In the genomic region with DNA sequence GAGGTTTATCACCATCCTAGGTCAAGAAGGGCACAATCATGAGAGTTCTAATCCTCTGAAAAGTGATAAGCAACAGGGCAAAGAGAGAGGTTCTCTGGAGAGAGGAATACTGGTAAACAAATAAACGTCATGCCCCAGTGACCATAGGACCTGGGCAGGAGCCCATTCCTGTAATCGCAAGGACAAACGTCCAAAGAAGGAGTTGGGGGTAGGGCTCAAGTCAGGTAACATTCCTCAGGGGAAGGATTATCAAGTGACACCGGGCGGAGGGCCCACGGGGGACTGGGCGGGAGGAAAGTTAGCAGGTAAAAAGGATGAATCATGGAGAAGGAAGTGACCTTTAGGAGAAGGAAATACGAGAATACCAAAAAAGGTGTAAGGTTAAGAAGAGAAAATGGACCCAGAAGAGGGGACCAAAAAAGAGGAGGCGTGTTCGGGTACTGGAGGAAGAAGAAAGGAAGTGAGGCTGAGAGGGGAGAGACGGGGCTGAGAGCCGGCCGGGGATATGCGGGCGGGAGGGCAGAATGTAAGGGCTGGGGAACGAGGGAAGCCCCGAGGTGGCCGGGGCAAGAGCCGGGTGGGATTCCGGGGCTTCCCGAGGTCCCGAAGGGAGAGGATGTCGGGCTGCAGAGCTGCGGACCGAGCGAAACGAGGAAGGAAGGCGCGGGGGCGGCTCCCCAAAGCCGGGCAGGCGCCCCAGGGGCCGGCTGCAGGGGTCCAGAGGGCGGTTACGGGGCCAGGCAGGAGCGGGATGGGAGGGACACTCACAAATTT, we compare ENCODE assay signal across 8 cellular contexts. TPM values are rescaled to one million over a fixed set of nuclear protein-coding genes. Genes with fewer than 3 reads are reported as not detected.
A peak's percentile ranks its signal among the peaks of the same experiment; 100 is the strongest.
DNase-seq lines count a peak whose midpoint lies in the region; ATAC-seq and TF ChIP-seq lines count a peak whose summit lies in the region.

No MANE protein-coding gene starts in this region.

- H3K4me1 Mint-ChIP-seq in activated CD4-positive, alpha-beta T cell treated with anti-CD3 and anti-CD28 coated beads, Interleukin-2, amount 10 ng/mL, durations not matched to agents 7 days and 5 days, result peaks cover 57% of the 10 kb centered on the region

- CTCF ChIA-PET in activated CD4-positive, alpha-beta T cell treated with anti-CD3 and anti-CD28 coated beads, Interleukin-2, amount 10 ng/mL, durations not matched to agents 7 days and 5 days (lab: Charles Lee), result interaction anchor here (0.7 to 14.1 kb wide), 32 partner anchors 10 to 351 kb away, joined by 3 to 318 read pairs (median 8); a partner anchor contains a TSS

- H3K27me3 Mint-ChIP-seq in activated CD4-positive, alpha-beta T cell treated with anti-CD3 and anti-CD28 coated beads, Interleukin-2, amount 10 ng/mL, durations not matched to agents 7 days and 5 days, result no peaks in the 10 kb centered on the region

- peak; percentile 33 for ATAC-seq in HG02852 (IDR thresholded peaks at IDR 0.05; ENCODE audit: unreplicated experiment)

- WGBS in ectodermal cell, 2 experiments, result 0 to 1% methylated on average over 36 of the region's 36 CpGs
- WGBS in mesodermal cell (ENCODE audit: insufficient coverage in 2 of 2), 2 experiments, result 0 to 1% methylated on average over 32 to 34 of the region's 36 CpGs
- 0 to 1% (median 0%) methylated on average over 25 to 36 of the region's 36 CpGs for WGBS in stomach, 5 donors

- peak overlapping the region; percentile 99 for H3K4me3 Mint-ChIP-seq in activated CD4-positive, alpha-beta T cell treated with anti-CD3 and anti-CD28 coated beads, Interleukin-2, amount 10 ng/mL, durations not matched to agents 7 days and 5 days

- TF ChIP-seq EP300 in stomach (IDR thresholded peaks at IDR 0.05), result no peak

- H3K9me3 Mint-ChIP-seq in activated CD4-positive, alpha-beta T cell treated with anti-CD3 and anti-CD28 coated beads, Interleukin-2, amount 10 ng/mL, durations not matched to agents 7 days and 5 days, result no peaks in the 10 kb centered on the region

- intact Hi-C loops in stomach (cut with DNase I; ENCODE audit: low total_unique reads), result no loop called here

- POLR2A ChIA-PET in activated CD4-positive, alpha-beta T cell treated with anti-CD3 and anti-CD28 coated beads, Interleukin-2, amount 10 ng/mL, durations not matched to agents 7 days and 5 days (lab: Charles Lee), result interaction anchor here (0.9 to 1.8 kb wide), 2 partner anchors 17 to 26 kb away, joined by 4 to 19 read pairs; no protein-coding TSS in a partner anchor

- no peak for TF ChIP-seq POLR2A in stomach (IDR thresholded peaks at IDR 0.05)

- no peaks in the 10 kb centered on the region for H3K36me3 ChIP-seq in ectodermal cell (ENCODE audit: control insufficient read depth, insufficient read depth, low read length)
- H3K36me3 ChIP-seq in mesodermal cell (ENCODE audit: control insufficient read depth, insufficient read depth, low read length), result peaks cover 41% of the 10 kb centered on the region
- H3K36me3 ChIP-seq in stomach, result peaks cover 23 to 34% (median 34%) of the 10 kb centered on the region in 4 donors

- H3K27me3 ChIP-seq in ectodermal cell (ENCODE audit: control insufficient read depth, insufficient read depth, low read length, poor library complexity, severe bottlenecking) (no peaks in the 10 kb centered on the region), stomach (no peaks in the 10 kb centered on the region)

- H3K27ac ChIP-seq in ectodermal cell (ENCODE audit: insufficient read depth, low read depth, low read length, poor library complexity, severe bottlenecking), result peak overlapping the region; percentile 66
- H3K27ac ChIP-seq in mesodermal cell (ENCODE audit: low read depth, low read length, severe bottlenecking), result peak overlapping the region; percentile 79
- peak overlapping the region; percentile 96 to 100 (median 99) for H3K27ac ChIP-seq in stomach

- peak overlapping the region; percentile 51 for H3K4me3 ChIP-seq in ectodermal cell (ENCODE audit: insufficient read depth, low read depth, low read length)
- H3K4me3 ChIP-seq in mesodermal cell (ENCODE audit: extremely low read depth, insufficient read depth, low read length, poor library complexity, severe bottlenecking), result peak overlapping the region; percentile 85
- peak overlapping the region; percentile 86 to 99 (median 91) for H3K4me3 ChIP-seq in stomach

- H3K36me3 Mint-ChIP-seq in activated CD4-positive, alpha-beta T cell treated with anti-CD3 and anti-CD28 coated beads, Interleukin-2, amount 10 ng/mL, durations not matched to agents 7 days and 5 days (ENCODE audit: low read depth), result peaks cover 56% of the 10 kb centered on the region

- DNase-seq in SKM-1 treated with dmso at 0.1 percent for 144 hours (lab: John Stamatoyannopoulos, UW; ENCODE audit: unreplicated experiment) (peak; percentile 23), SKM-1 (lab: John Stamatoyannopoulos, UW; ENCODE audit: unreplicated experiment) (no peak), NCI-H2029 (lab: John Stamatoyannopoulos, UW) (peak; percentile 83), stomach (peak; percentile 88)
- peak; percentile 52 for DNase-seq in activated CD4-positive, alpha-beta T cell treated with anti-CD3 and anti-CD28 coated beads, Interleukin-2, amount 10 ng/mL, durations not matched to agents 7 days and 5 days

- H3K4me1 ChIP-seq in ectodermal cell (ENCODE audit: control insufficient read depth, insufficient read depth, low read length) (peaks cover 19% of the 10 kb centered on the region), mesodermal cell (ENCODE audit: control insufficient read depth, insufficient read depth, low read length, poor library complexity, severe bottlenecking) (peaks cover 8% of the 10 kb centered on the region), stomach (peaks cover 31 to 56% (median 46%) of the 10 kb centered on the region in 4 donors)

- no peaks in the 10 kb centered on the region for H3K9me3 ChIP-seq in ectodermal cell (ENCODE audit: control insufficient read depth, low read length)
- no peaks in the 10 kb centered on the region for H3K9me3 ChIP-seq in mesodermal cell (ENCODE audit: control insufficient read depth, low read length)
- H3K9me3 ChIP-seq in stomach, result no peaks in the 10 kb centered on the region

- H3K27ac Mint-ChIP-seq in activated CD4-positive, alpha-beta T cell treated with anti-CD3 and anti-CD28 coated beads, Interleukin-2, amount 10 ng/mL, durations not matched to agents 7 days and 5 days, result peak overlapping the region; percentile 97

- TF ChIP-seq CTCF in stomach (IDR thresholded peaks at IDR 0.05), result no peak

RNA-seq across cellular contexts. Expression of a gene that starts 0.6 kb away (rescaled TPM):
- total RNA-seq in activated CD4-positive, alpha-beta T cell treated with anti-CD3 and anti-CD28 coated beads, Interleukin-2, amount 10 ng/mL, durations not matched to agents 7 days and 5 days, result 100 to 1,000 TPM; 297 to 302 TPM
- polyA plus RNA-seq in ectodermal cell (2013, experiment 1 of 4), result 72.3 TPM
- polyA plus RNA-seq in ectodermal cell (2013, experiment 2 of 4), result 75.0 TPM
- polyA plus RNA-seq in ectodermal cell (2013, experiment 3 of 4), result 43.9 TPM
- 49.5 TPM for polyA plus RNA-seq in ectodermal cell (2013, experiment 4 of 4)
- 49.3 TPM for polyA plus RNA-seq in mesodermal cell (2013, experiment 1 of 2)
- 45.8 TPM for polyA plus RNA-seq in mesodermal cell (2013, experiment 2 of 2)
- 100 to 1,000 TPM in 1 of 5 donors, 10 to 100 TPM in 4; 18.0 to 181 (median 77.0) TPM for total RNA-seq in stomach
- polyA plus RNA-seq in stomach, result 10 to 100 TPM; 41.4 to 98.1 (median 76.1) TPM

RNA-seq across cellular contexts. Expression of a gene that starts 18.4 kb away (rescaled TPM):
- total RNA-seq in activated CD4-positive, alpha-beta T cell treated with anti-CD3 and anti-CD28 coated beads, Interleukin-2, amount 10 ng/mL, durations not matched to agents 7 days and 5 days, result 10 to 100 TPM; 70.2 to 73.9 TPM
- 105 TPM for polyA plus RNA-seq in ectodermal cell (2013, experiment 1 of 4)
- 98.1 TPM for polyA plus RNA-seq in ectodermal cell (2013, experiment 2 of 4)
- polyA plus RNA-seq in ectodermal cell (2013, experiment 3 of 4), result 84.3 TPM
- polyA plus RNA-seq in ectodermal cell (2013, experiment 4 of 4), result 85.0 TPM
- 72.4 TPM for polyA plus RNA-seq in mesodermal cell (2013, experiment 1 of 2)
- 66.4 TPM for polyA plus RNA-seq in mesodermal cell (2013, experiment 2 of 2)
- 10 to 100 TPM; 37.1 to 64.3 (median 48.4) TPM for total RNA-seq in stomach
- polyA plus RNA-seq in stomach, result 10 to 100 TPM; 34.7 to 51.8 (median 36.2) TPM

RNA-seq across cellular contexts. Expression of a gene that starts 18.6 kb away (rescaled TPM):
- 10 to 100 TPM; 25.1 to 26.9 TPM for total RNA-seq in activated CD4-positive, alpha-beta T cell treated with anti-CD3 and anti-CD28 coated beads, Interleukin-2, amount 10 ng/mL, durations not matched to agents 7 days and 5 days
- 2.6 TPM for polyA plus RNA-seq in ectodermal cell (2013, experiment 1 of 4)
- polyA plus RNA-seq in ectodermal cell (2013, experiment 2 of 4), result 2.3 TPM
- 3.0 TPM for polyA plus RNA-seq in ectodermal cell (2013, experiment 3 of 4)
- polyA plus RNA-seq in ectodermal cell (2013, experiment 4 of 4), result 1.9 TPM
- polyA plus RNA-seq in mesodermal cell (2013, experiment 1 of 2), result 4.5 TPM
- 4.4 TPM for polyA plus RNA-seq in mesodermal cell (2013, experiment 2 of 2)
- 1 to 10 TPM in 3 of 5 donors, under 1 TPM in 1, not detected in 1; 0.45 to 2.2 (median 1.1) TPM for total RNA-seq in stomach
- polyA plus RNA-seq in stomach, result 1 to 10 TPM in 2 of 3 donors, under 1 TPM in 1; 0.61 to 4.9 (median 1.8) TPM

RNA-seq across cellular contexts. Expression of a gene that starts 33.0 kb away (rescaled TPM):
- 10 to 100 TPM; 58.0 to 59.3 TPM for total RNA-seq in activated CD4-positive, alpha-beta T cell treated with anti-CD3 and anti-CD28 coated beads, Interleukin-2, amount 10 ng/mL, durations not matched to agents 7 days and 5 days
- 22.2 TPM for polyA plus RNA-seq in ectodermal cell (2013, experiment 1 of 4)
- polyA plus RNA-seq in ectodermal cell (2013, experiment 2 of 4), result 17.7 TPM
- polyA plus RNA-seq in ectodermal cell (2013, experiment 3 of 4), result 15.2 TPM
- 17.8 TPM for polyA plus RNA-seq in ectodermal cell (2013, experiment 4 of 4)
- polyA plus RNA-seq in mesodermal cell (2013, experiment 1 of 2), result 41.5 TPM
- 27.4 TPM for polyA plus RNA-seq in mesodermal cell (2013, experiment 2 of 2)
- 10 to 100 TPM; 12.3 to 66.5 (median 28.0) TPM for total RNA-seq in stomach
- 1 to 10 TPM; 5.0 to 9.9 (median 9.0) TPM for polyA plus RNA-seq in stomach

Comparison
In these comparisons a context has a peak if more than half of its experiments do, and no peak if none do; other contexts are left out.
1. RNA of a gene that starts 18.6 kb away (total RNA-seq): 25.1 to 26.9 TPM in activated CD4-positive, alpha-beta T cell treated with anti-CD3 and anti-CD28 coated beads, Interleukin-2, amount 10 ng/mL, durations not matched to agents 7 days and 5 days; 0.45 to 2.2 TPM in stomach; every median in the first group is over 4 times any median in the second.
2. Peak in every context shown above with its lines, with median percentiles within 50 percentile points of each other: H3K27ac ChIP-seq and H3K4me3 ChIP-seq.